Comparison of ENCODE assay signal across 18 cellular contexts in genomic region chr10:36475746-36476145, GRCh38.
"Had no signal": no experiment of that assay in that cellular context is flagged by ENCODE, and none has a peak within 500 bp of the region (broad histone marks: within the 10 kb centered on the region; RNA-seq: fewer than 3 reads in every experiment).

No MANE protein-coding gene starts in this region.

- DNase-seq: dermis blood vessel endothelial cell; erythroblast; gastrocnemius medialis; heart right ventricle; islet precursor cell; left ventricle myocardium inferior; mesendoderm; naive B cell; occipital lobe; pancreas; small intestine; stimulated activated CD4-positive, alpha-beta T cell treated with anti-CD3 and anti-CD28 coated beads, Interleukin-12 subunit alpha, Interleukin-12 subunit beta, amount 100 ng/mL, for 4 hours; stimulated activated naive CD8-positive, alpha-beta T cell treated with anti-CD3 and anti-CD28 coated beads, Interleukin-15, Interleukin-2, amounts not matched to agents 100 U/mL and 50 U/mL, for 24 hours; thyroid gland; uterus had no signal

- ATAC-seq: gastrocnemius medialis; pancreas; stimulated activated effector memory CD8-positive, alpha-beta T cell treated with anti-CD3 and anti-CD28 coated beads, Interleukin-12 subunit alpha, Interleukin-12 subunit beta, amount 100 ng/mL, for 72 hours; stimulated activated naive CD8-positive, alpha-beta T cell treated with anti-CD3 and anti-CD28 coated beads, Interleukin-15, Interleukin-2, amounts not matched to agents 100 U/mL and 50 U/mL, for 24 hours had no signal

- H3K9me3 ChIP-seq: gastrocnemius medialis, heart right ventricle, left ventricle myocardium inferior, pancreas, suprapubic skin, thyroid gland, uterus had no signal

- H3K4me1 ChIP-seq: gastrocnemius medialis, heart right ventricle, left ventricle myocardium inferior, pancreas, suprapubic skin, thyroid gland, uterus had no signal

- H3K4me3 ChIP-seq: gastrocnemius medialis, heart right ventricle, left ventricle myocardium inferior, lung, pancreas, suprapubic skin, thyroid gland, uterus had no signal

- H3K27me3 ChIP-seq: gastrocnemius medialis, heart right ventricle, pancreas, suprapubic skin, thyroid gland, uterus had no signal

- H3K36me3 ChIP-seq: gastrocnemius medialis, heart right ventricle, left ventricle myocardium inferior, pancreas, suprapubic skin, thyroid gland, uterus had no signal

- H3K27ac ChIP-seq: gastrocnemius medialis, heart right ventricle, left ventricle myocardium inferior, pancreas, suprapubic skin, thyroid gland, uterus had no signal
